ENCODE assay signal across 1 cellular context in genomic region chr9:32218100-32218767, GRCh38.
A peak's percentile ranks its signal among the peaks of the same experiment; 100 is the strongest.
TF ChIP-seq lines count a peak whose summit lies in the region.

No MANE protein-coding gene starts in this region.

TF ChIP-seq in GM12878, 131 proteins besides CTCF, POLR2A, EP300 and RAD21 (continued from another document):
- TF ChIP-seq BMI1 (IDR thresholded peaks at IDR 0.05; ENCODE audit: borderline replicate concordance) (no peak), CREB1 (IDR thresholded peaks at IDR 0.05; ENCODE audit: low read depth) (no peak), CBFB (IDR thresholded peaks at IDR 0.05; ENCODE audit: low read depth) (no peak), IRF5 (IDR thresholded peaks at IDR 0.05; ENCODE audit: borderline replicate concordance) (no peak), DPF2 (IDR thresholded peaks at IDR 0.05) (peak; percentile 62), ETV6 (conservative IDR thresholded peaks at IDR 0.05 in 1 of 2, IDR thresholded peaks at IDR 0.05 in 1 of 2; ENCODE audit: borderline replicate concordance in 1 of 2, low read depth in 1 of 2) (no peak), NFXL1 (IDR thresholded peaks at IDR 0.05; ENCODE audit: borderline replicate concordance) (no peak), KAT2A (conservative IDR thresholded peaks at IDR 0.05; ENCODE audit: control insufficient read depth, low read depth, low read length) (no peak), REST (IDR thresholded peaks at IDR 0.05; ENCODE audit: low read depth, low read length) (no peak), CBX3 (IDR thresholded peaks at IDR 0.05; ENCODE audit: borderline replicate concordance, low read depth) (no peak), ELK1 (IDR thresholded peaks at IDR 0.05; ENCODE audit: low read depth, low read length) (no peak), TCF3 (IDR thresholded peaks at IDR 0.05; ENCODE audit: borderline replicate concordance, insufficient read depth, low read depth, low read length) (no peak), TCF7 (IDR thresholded peaks at IDR 0.05; ENCODE audit: borderline replicate concordance) (peak; percentile 29; the same call in 1 of the 2 replicates), FOXM1 (IDR thresholded peaks at IDR 0.05; ENCODE audit: low read depth, low read length) (no peak)
